ENCODE assay signal across 11 cellular contexts in genomic region chr10:49176310-49177268, GRCh38. TPM values are rescaled to one million over a fixed set of nuclear protein-coding genes. Genes with fewer than 3 reads are reported as not detected.
DNase-seq lines count a peak whose midpoint lies in the region; ATAC-seq and TF ChIP-seq lines count a peak whose summit lies in the region.
"Had no signal": no experiment of that assay in that cellular context is flagged by ENCODE, and none has a peak within 500 bp of the region (broad histone marks: within the 10 kb centered on the region; RNA-seq: fewer than 3 reads in every experiment).

No MANE protein-coding gene starts in this region.

- no peak overlapping the region for H3K27ac ChIP-seq in vagina

- CTCF ChIA-PET in activated CD8-positive, alpha-beta T cell treated with anti-CD3 and anti-CD28 coated beads for 36 hours (lab: Charles Lee): interaction anchor here (1.1 kb wide), 1 partner anchor 520 kb away, joined by 3 read pairs; no protein-coding TSS in a partner anchor

- no peak for TF ChIP-seq CTCF in activated CD8-positive, alpha-beta T cell treated with anti-CD3 and anti-CD28 coated beads for 36 hours (IDR thresholded peaks at IDR 0.05)
- no peak for TF ChIP-seq CTCF in vagina (IDR thresholded peaks at IDR 0.05)

- no peaks in the 10 kb centered on the region for H3K27me3 Mint-ChIP-seq in stimulated activated naive CD8-positive, alpha-beta T cell treated with anti-CD3 and anti-CD28 coated beads, Interleukin-15, Interleukin-2, amounts not matched to agents 100 ng/mL and 50 ng/mL, for 24 hours
- H3K27me3 Mint-ChIP-seq in activated CD8-positive, alpha-beta T cell treated with anti-CD3 and anti-CD28 coated beads for 36 hours: peaks cover 9% of the 10 kb centered on the region

- POLR2A ChIA-PET in activated CD8-positive, alpha-beta T cell treated with anti-CD3 and anti-CD28 coated beads for 36 hours (lab: Charles Lee): no interaction called here

- no peaks in the 10 kb centered on the region for H3K27me3 ChIP-seq in vagina
- H3K27me3 ChIP-seq: upper lobe of left lung had no signal

- no peak for DNase-seq in stimulated activated naive CD8-positive, alpha-beta T cell treated with anti-CD3 and anti-CD28 coated beads, Interleukin-15, Interleukin-2, amounts not matched to agents 100 U/mL and 50 U/mL, for 24 hours
- no peak for DNase-seq in activated CD8-positive, alpha-beta T cell treated with anti-CD3 and anti-CD28 coated beads for 36 hours
- DNase-seq in left ventricle myocardium superior (peak; percentile 52), vagina (ENCODE audit: extremely low spot score in 2 of 2) (peak; percentile 75 to 93), dermis blood vessel endothelial cell (no peak)
- no peak for DNase-seq in stimulated activated CD4-positive, alpha-beta T cell treated with anti-CD3 and anti-CD28 coated beads, Interleukin-15, amount 100 ng/mL, for 24 hours
- DNase-seq: NCI-H2107 had no signal

- H3K9me3 Mint-ChIP-seq in stimulated activated naive CD8-positive, alpha-beta T cell treated with anti-CD3 and anti-CD28 coated beads, Interleukin-15, Interleukin-2, amounts not matched to agents 100 ng/mL and 50 ng/mL, for 24 hours: no peaks in the 10 kb centered on the region
- no peaks in the 10 kb centered on the region for H3K9me3 Mint-ChIP-seq in activated CD8-positive, alpha-beta T cell treated with anti-CD3 and anti-CD28 coated beads for 36 hours

- no peak for ATAC-seq in stimulated activated naive CD8-positive, alpha-beta T cell treated with anti-CD3 and anti-CD28 coated beads, Interleukin-15, Interleukin-2, amounts not matched to agents 100 U/mL and 50 U/mL, for 24 hours
- peak; percentile 2 for ATAC-seq in activated CD8-positive, alpha-beta T cell treated with anti-CD3 and anti-CD28 coated beads for 36 hours
- ATAC-seq in left ventricle myocardium superior (peak; percentile 74), HG03469 (IDR thresholded peaks at IDR 0.05; ENCODE audit: unreplicated experiment) (no peak)

- no peak for TF ChIP-seq POLR2A in vagina (IDR thresholded peaks at IDR 0.05)

- H3K27ac Mint-ChIP-seq in stimulated activated naive CD8-positive, alpha-beta T cell treated with anti-CD3 and anti-CD28 coated beads, Interleukin-15, Interleukin-2, amounts not matched to agents 100 ng/mL and 50 ng/mL, for 24 hours: peak overlapping the region; percentile 95
- H3K27ac Mint-ChIP-seq in activated CD8-positive, alpha-beta T cell treated with anti-CD3 and anti-CD28 coated beads for 36 hours: peak overlapping the region; percentile 89

- peak overlapping the region; percentile 73 for H3K4me3 Mint-ChIP-seq in stimulated activated naive CD8-positive, alpha-beta T cell treated with anti-CD3 and anti-CD28 coated beads, Interleukin-15, Interleukin-2, amounts not matched to agents 100 ng/mL and 50 ng/mL, for 24 hours
- peak overlapping the region; percentile 25 for H3K4me3 Mint-ChIP-seq in activated CD8-positive, alpha-beta T cell treated with anti-CD3 and anti-CD28 coated beads for 36 hours

- H3K4me1 Mint-ChIP-seq in stimulated activated naive CD8-positive, alpha-beta T cell treated with anti-CD3 and anti-CD28 coated beads, Interleukin-15, Interleukin-2, amounts not matched to agents 100 ng/mL and 50 ng/mL, for 24 hours (ENCODE audit: low read depth): peaks cover 68% of the 10 kb centered on the region
- H3K4me1 Mint-ChIP-seq in activated CD8-positive, alpha-beta T cell treated with anti-CD3 and anti-CD28 coated beads for 36 hours (ENCODE audit: low read depth): peaks cover 48% of the 10 kb centered on the region

- no peaks in the 10 kb centered on the region for H3K36me3 ChIP-seq in vagina
- H3K36me3 ChIP-seq: upper lobe of left lung had no signal

- intact Hi-C loops in activated CD8-positive, alpha-beta T cell treated with anti-CD3 and anti-CD28 coated beads for 36 hours (cut with micrococcal nuclease): no loop called here
- intact Hi-C loops in left ventricle myocardium superior (cut with micrococcal nuclease) (no loop called here), vagina (cut with DNase I) (no loop called here)

- no peak overlapping the region for H3K4me3 ChIP-seq in vagina
- H3K4me3 ChIP-seq: upper lobe of left lung had no signal

- H3K9me3 ChIP-seq in vagina: no peaks in the 10 kb centered on the region
- H3K9me3 ChIP-seq: upper lobe of left lung had no signal

- peaks cover 14% of the 10 kb centered on the region for H3K4me1 ChIP-seq in vagina

- H3K36me3 Mint-ChIP-seq in stimulated activated naive CD8-positive, alpha-beta T cell treated with anti-CD3 and anti-CD28 coated beads, Interleukin-15, Interleukin-2, amounts not matched to agents 100 ng/mL and 50 ng/mL, for 24 hours (ENCODE audit: low read depth): no peaks in the 10 kb centered on the region
- H3K36me3 Mint-ChIP-seq in activated CD8-positive, alpha-beta T cell treated with anti-CD3 and anti-CD28 coated beads for 36 hours (ENCODE audit: low read depth): peaks cover 5% of the 10 kb centered on the region

RNA-seq across cellular contexts. Expression of gene TMEM273, which starts 11.6 kb away (rescaled TPM):
- total RNA-seq in activated CD8-positive, alpha-beta T cell treated with anti-CD3 and anti-CD28 coated beads for 36 hours: 10 to 100 TPM; 16.6 to 19.0 TPM
- total RNA-seq in left ventricle myocardium superior: 17.6 TPM
- total RNA-seq in vagina: 17.9 TPM
- 16.2 and 49.9 TPM in 2 replicates for total RNA-seq in dermis blood vessel endothelial cell
- total RNA-seq: chondrocyte had no signal

RNA-seq across cellular contexts. Expression of gene FAM170B, which starts 42.8 kb away (rescaled TPM):
- total RNA-seq in activated CD8-positive, alpha-beta T cell treated with anti-CD3 and anti-CD28 coated beads for 36 hours: not detected
- total RNA-seq in left ventricle myocardium superior (not detected), vagina (not detected), dermis blood vessel endothelial cell (not detected in 2 replicates)
- total RNA-seq: chondrocyte had no signal

Comparison
In these comparisons a context has a peak if more than half of its experiments do, and no peak if none do; other contexts are left out.
1. ATAC-seq: peak in activated CD8-positive, alpha-beta T cell treated with anti-CD3 and anti-CD28 coated beads for 36 hours (single experiment) and left ventricle myocardium superior (single experiment); none in stimulated activated naive CD8-positive, alpha-beta T cell treated with anti-CD3 and anti-CD28 coated beads, Interleukin-15, Interleukin-2, amounts not matched to agents 100 U/mL and 50 U/mL, for 24 hours (single experiment) and HG03469 (single experiment).
2. DNase-seq: peak in left ventricle myocardium superior (single experiment) and vagina (2 of 2); none in stimulated activated naive CD8-positive, alpha-beta T cell treated with anti-CD3 and anti-CD28 coated beads, Interleukin-15, Interleukin-2, amounts not matched to agents 100 U/mL and 50 U/mL, for 24 hours (single experiment), activated CD8-positive, alpha-beta T cell treated with anti-CD3 and anti-CD28 coated beads for 36 hours (single experiment), stimulated activated CD4-positive, alpha-beta T cell treated with anti-CD3 and anti-CD28 coated beads, Interleukin-15, amount 100 ng/mL, for 24 hours (single experiment) and dermis blood vessel endothelial cell (single experiment).